ENCODE assay signal across 8 cellular contexts in genomic region chr5:175796536-175797499, GRCh38.
A peak's percentile ranks its signal among the peaks of the same experiment; 100 is the strongest.
DNase-seq lines count a peak whose midpoint lies in the region; ATAC-seq and TF ChIP-seq lines count a peak whose summit lies in the region.

No MANE protein-coding gene starts in this region.

- TF ChIP-seq POLR2A in gastroesophageal sphincter (IDR thresholded peaks at IDR 0.05) (no peak), thyroid gland (IDR thresholded peaks at IDR 0.05) (no peak)

- H3K36me3 ChIP-seq in right atrium auricular region (no peaks in the 10 kb centered on the region), gastroesophageal sphincter (no peaks in the 10 kb centered on the region), thyroid gland (no peaks in the 10 kb centered on the region)

- TF ChIP-seq CTCF in right atrium auricular region (IDR thresholded peaks at IDR 0.05) = peak in 1 of 2 donors; percentile 30
- TF ChIP-seq CTCF in gastroesophageal sphincter (IDR thresholded peaks at IDR 0.05) = peak in 1 of 4 experiments; percentile 29
- TF ChIP-seq CTCF in osteocyte (IDR thresholded peaks at IDR 0.05) = no peak
- TF ChIP-seq CTCF in thyroid gland (IDR thresholded peaks at IDR 0.05) = no peak

- no peak overlapping the region for H3K27ac ChIP-seq in right atrium auricular region
- no peak overlapping the region for H3K27ac ChIP-seq in gastroesophageal sphincter
- H3K27ac ChIP-seq in thyroid gland = no peak overlapping the region

- ATAC-seq in Right ventricle myocardium inferior (peak; percentile 98), HG03520 (IDR thresholded peaks at IDR 0.05; ENCODE audit: unreplicated experiment) (peak; percentile 84), gastroesophageal sphincter (peak; percentile 96)

- intact Hi-C loops in Right ventricle myocardium inferior (cut with DNase I) (no loop called here), thyroid gland (cut with DNase I) (no loop called here)

- H3K27me3 ChIP-seq in right atrium auricular region = no peaks in the 10 kb centered on the region
- peaks cover 90% of the 10 kb centered on the region for H3K27me3 ChIP-seq in gastroesophageal sphincter
- H3K27me3 ChIP-seq in thyroid gland = no peaks in the 10 kb centered on the region

- DNase-seq in Right ventricle myocardium inferior (ENCODE audit: missing footprints) = peak; percentile 88
- no peak for DNase-seq in right atrium auricular region (ENCODE audit: low spot score)
- peak; percentile 75 for DNase-seq in RPMI8226
- peak; percentile 29 to 76 (median 58) for DNase-seq in activated naive CD4-positive, alpha-beta T cell (lab: John Stamatoyannopoulos, UW)
- DNase-seq in osteocyte (ENCODE audit: extremely low spot score, unreplicated experiment) = peak; percentile 95
- peak; percentile 83 to 90 for DNase-seq in thyroid gland

- H3K4me1 ChIP-seq in right atrium auricular region (peaks cover 0 to 13% of the 10 kb centered on the region in 2 donors), gastroesophageal sphincter (peaks cover 0 to 18% (median 7%) of the 10 kb centered on the region in 3 donors), thyroid gland (peaks cover 6 to 9% of the 10 kb centered on the region in 2 donors)

- TF ChIP-seq EP300 in gastroesophageal sphincter (IDR thresholded peaks at IDR 0.05) = no peak

- peaks cover 14% of the 10 kb centered on the region for H3K27me3 Mint-ChIP-seq in osteocyte (ENCODE audit: unreplicated experiment)

- H3K36me3 Mint-ChIP-seq in osteocyte (ENCODE audit: unreplicated experiment) = no peaks in the 10 kb centered on the region

- H3K9me3 Mint-ChIP-seq in osteocyte (ENCODE audit: unreplicated experiment) = no peaks in the 10 kb centered on the region

- H3K4me3 Mint-ChIP-seq in osteocyte (ENCODE audit: unreplicated experiment) = no peak overlapping the region

- H3K4me3 ChIP-seq in right atrium auricular region (peak overlapping the region in 1 of 2 donors; percentile 20), gastroesophageal sphincter (peak overlapping the region in 1 of 2 donors; percentile 30), thyroid gland (replicated peaks in 1 of 3) (no peak overlapping the region)

- whole genome bisulfite sequencing in gastroesophageal sphincter (ENCODE audit: low coverage in 1 of 2), 2 donors = no CpG with 5 or more reads among the region's 108 CpGs
- 2 to 10% methylated on average over 11 to 54 of the region's 108 CpGs for WGBS in thyroid gland, 2 donors

- H3K27ac Mint-ChIP-seq in osteocyte (ENCODE audit: unreplicated experiment) = no peak overlapping the region

- peaks cover 6% of the 10 kb centered on the region for H3K4me1 Mint-ChIP-seq in osteocyte (ENCODE audit: unreplicated experiment)

- H3K9me3 ChIP-seq in right atrium auricular region = no peaks in the 10 kb centered on the region
- peaks cover 0 to 4% (median 0%) of the 10 kb centered on the region in 3 donors for H3K9me3 ChIP-seq in gastroesophageal sphincter
- no peaks in the 10 kb centered on the region for H3K9me3 ChIP-seq in thyroid gland
